In the genomic region with DNA sequence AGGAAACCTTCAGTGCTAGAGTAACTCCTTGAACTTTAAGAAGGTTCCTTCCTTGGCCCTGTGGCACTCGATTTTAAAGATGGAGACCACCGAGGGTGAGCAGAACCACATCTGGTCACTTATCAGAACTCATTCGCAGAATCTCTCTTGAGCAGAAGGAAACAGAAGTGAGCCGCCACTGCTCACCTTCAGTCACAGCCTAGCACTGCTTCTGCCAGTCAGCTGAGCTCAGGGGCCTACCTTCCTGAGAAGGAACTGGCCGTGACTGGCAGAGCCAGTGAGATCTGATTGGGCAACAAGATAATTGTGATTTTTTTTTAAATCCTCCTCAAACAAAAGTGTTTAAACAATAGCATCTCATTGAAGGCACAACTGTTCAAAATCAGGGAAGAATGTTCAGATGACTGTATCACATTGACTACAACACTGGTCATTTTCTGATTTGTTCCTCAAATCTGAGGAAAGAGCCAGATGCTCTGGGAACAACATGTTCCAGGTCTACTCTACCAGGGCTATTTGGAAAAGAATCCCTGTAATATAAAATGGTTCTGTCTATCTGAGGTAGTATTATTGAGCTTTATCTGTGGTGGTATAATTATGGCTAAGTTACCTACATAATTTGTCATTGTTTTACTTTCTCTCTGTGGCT, we compare ENCODE assay signal across 1 cellular context.
TF ChIP-seq lines count a peak whose summit lies in the region.

No MANE protein-coding gene starts in this region.

TF ChIP-seq in HepG2, 621 proteins besides CTCF, POLR2A, EP300 and RAD21 (continued from another document):
- TF ChIP-seq HOXA9 (CRISPR knock-in tag; IDR thresholded peaks at IDR 0.05; ENCODE audit: borderline replicate concordance) (no peak), SYNCRIP (IDR thresholded peaks at IDR 0.05; ENCODE audit: insufficient read depth, low read depth, low read length) (no peak), TRAFD1 (CRISPR knock-in tag; IDR thresholded peaks at IDR 0.05; ENCODE audit: borderline replicate concordance) (no peak), TFAP4 (IDR thresholded peaks at IDR 0.05; ENCODE audit: borderline replicate concordance, low read depth) (peak; percentile 18; the same call in 1 of the 2 replicates)
- TF ChIP-seq, protein P1, sequence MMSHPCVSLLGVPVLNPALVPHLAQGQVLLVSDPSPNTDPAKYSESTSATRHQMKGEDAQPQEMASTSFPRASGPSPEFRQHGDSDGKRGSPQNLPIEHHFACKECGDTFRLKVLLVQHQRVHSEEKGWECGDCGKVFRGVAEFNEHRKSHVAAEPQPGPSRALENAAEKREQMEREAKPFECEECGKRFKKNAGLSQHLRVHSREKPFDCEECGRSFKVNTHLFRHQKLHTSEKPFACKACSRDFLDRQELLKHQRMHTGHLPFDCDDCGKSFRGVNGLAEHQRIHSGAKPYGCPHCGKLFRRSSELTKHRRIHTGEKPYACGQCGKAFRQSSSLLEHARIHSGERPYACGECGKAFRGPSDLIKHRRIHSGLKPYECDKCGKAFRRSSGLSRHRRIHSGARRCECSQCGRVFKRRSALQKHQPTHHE (CRISPR knock-in tag; IDR thresholded peaks at IDR 0.05; ENCODE audit: borderline replicate concordance) = no peak
- TF ChIP-seq, protein P2, sequence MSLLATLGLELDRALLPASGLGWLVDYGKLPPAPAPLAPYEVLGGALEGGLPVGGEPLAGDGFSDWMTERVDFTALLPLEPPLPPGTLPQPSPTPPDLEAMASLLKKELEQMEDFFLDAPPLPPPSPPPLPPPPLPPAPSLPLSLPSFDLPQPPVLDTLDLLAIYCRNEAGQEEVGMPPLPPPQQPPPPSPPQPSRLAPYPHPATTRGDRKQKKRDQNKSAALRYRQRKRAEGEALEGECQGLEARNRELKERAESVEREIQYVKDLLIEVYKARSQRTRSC (CRISPR knock-in tag; IDR thresholded peaks at IDR 0.05; ENCODE audit: low read depth) = no peak
